27 cellular contexts compared by ENCODE assay signal in the genomic region with DNA sequence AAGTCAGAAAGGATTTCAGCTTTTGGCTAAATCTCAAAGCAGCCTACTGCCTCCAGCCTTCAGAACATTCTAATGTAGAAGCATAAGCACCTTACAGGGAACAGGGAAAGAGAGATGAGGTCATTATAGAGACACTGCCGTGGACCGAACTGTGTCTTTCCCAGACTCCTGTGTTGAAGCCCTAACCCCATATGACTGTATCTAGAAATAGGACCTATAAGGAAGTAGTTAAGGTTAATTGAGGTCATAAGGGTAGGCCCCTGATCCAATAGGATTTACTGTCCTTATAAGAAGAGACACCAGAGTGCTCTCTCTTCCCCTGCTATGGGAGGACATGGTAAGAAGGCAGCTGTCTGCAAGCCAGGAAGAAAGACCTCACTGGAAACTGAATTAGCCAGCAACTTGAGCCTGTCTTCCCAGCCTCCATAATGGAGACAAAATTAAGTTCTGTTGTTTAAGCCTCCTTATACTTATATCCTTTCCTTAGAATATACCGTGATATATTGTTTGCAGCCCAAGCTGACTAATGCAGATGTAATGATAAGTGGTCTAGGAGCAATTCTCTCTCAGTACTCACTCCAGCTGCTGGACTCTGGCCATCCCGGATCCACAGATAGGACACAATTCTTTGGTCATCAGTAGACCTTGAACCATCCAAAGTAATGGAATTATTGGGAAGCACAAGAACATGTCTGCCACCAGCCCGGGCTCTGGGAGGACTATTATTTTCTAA.
DNase-seq lines count a peak whose midpoint lies in the region; ATAC-seq, FAIRE-seq and TF ChIP-seq lines count a peak whose summit lies in the region.
"Had no signal": no experiment of that assay in that cellular context is flagged by ENCODE, and none has a peak within 500 bp of the region (broad histone marks: within the 10 kb centered on the region; RNA-seq: fewer than 3 reads in every experiment).

No MANE protein-coding gene starts in this region.

- H3K14ac ChIP-seq in mesenchymal stem cell (ENCODE audit: low read length in 2 of 2) = no peak overlapping the region
- no peak overlapping the region for H3K14ac ChIP-seq in neuronal stem cell (ENCODE audit: low read length)

- H3K79me1 ChIP-seq in mesenchymal stem cell (replicated peaks; ENCODE audit: low read length, poor library complexity, severe bottlenecking) = no peaks in the 10 kb centered on the region
- H3K79me1 ChIP-seq in neuronal stem cell (ENCODE audit: low read depth, low read length) = no peaks in the 10 kb centered on the region

- H3K4ac ChIP-seq in mesenchymal stem cell (ENCODE audit: low read depth in 1 of 2, low read length in 2 of 2) (no peak overlapping the region), neuronal stem cell (ENCODE audit: low read length) (no peak overlapping the region)

- peaks cover 3 to 14% of the 10 kb centered on the region in 2 experiments for H3K27me3 ChIP-seq in mesenchymal stem cell (ENCODE audit: control insufficient read depth in 1 of 2, insufficient read depth in 1 of 2, low read length in 2 of 2)
- no peaks in the 10 kb centered on the region for H3K27me3 ChIP-seq in neuronal stem cell (ENCODE audit: control insufficient read depth in 3 of 3, insufficient read depth in 3 of 3, low read depth in 1 of 3, low read length in 3 of 3)
- H3K27me3 ChIP-seq: ascending aorta, stomach, thyroid gland had no signal

- H2BK5ac ChIP-seq in mesenchymal stem cell (ENCODE audit: low read depth, low read length, poor library complexity, severe bottlenecking) = no peak overlapping the region
- H2BK5ac ChIP-seq in neuronal stem cell (ENCODE audit: low read length) = no peak overlapping the region

- no peak overlapping the region for H3K27ac ChIP-seq in mesenchymal stem cell (ENCODE audit: low read length, poor library complexity, severe bottlenecking)
- no peak overlapping the region for H3K27ac ChIP-seq in neuronal stem cell (replicated peaks; ENCODE audit: low read length)
- H3K27ac ChIP-seq: ascending aorta, stomach, thyroid gland had no signal

- no peaks in the 10 kb centered on the region for H3K36me3 ChIP-seq in mesenchymal stem cell (ENCODE audit: control insufficient read depth in 1 of 2, insufficient read depth in 2 of 2, low read depth in 1 of 2, low read length in 2 of 2)
- no peaks in the 10 kb centered on the region for H3K36me3 ChIP-seq in neuronal stem cell (replicated peaks in 1 of 2; ENCODE audit: control insufficient read depth in 2 of 2, insufficient read depth in 2 of 2, low read length in 2 of 2)
- H3K36me3 ChIP-seq: ascending aorta, stomach, thyroid gland had no signal

- no peak for TF ChIP-seq CTCF in HFFc6 (IDR thresholded peaks at IDR 0.05)

- H3K18ac ChIP-seq in mesenchymal stem cell (ENCODE audit: low read depth in 1 of 2, low read length in 2 of 2) (no peak overlapping the region), neuronal stem cell (ENCODE audit: low read length) (no peak overlapping the region)

- H3K4me2 ChIP-seq in mesenchymal stem cell (ENCODE audit: low read length, poor library complexity, severe bottlenecking) (no peak overlapping the region), neuronal stem cell (ENCODE audit: insufficient read depth, low read length, poor library complexity, severe bottlenecking) (no peak overlapping the region)

- DNase-seq in HFFc6 = peak; percentile 37
- DNase-seq in MV-4-11 (lab: John Stamatoyannopoulos, UW) = peak; percentile 32
- DNase-seq in amniotic epithelial cell (ENCODE audit: low read depth) = peak; percentile 37
- DNase-seq in mesenchymal stem cell = peak; percentile 34
- no peak for DNase-seq in neuronal stem cell (ENCODE audit: low spot score)
- DNase-seq in frontal cortex (ENCODE audit: low spot score in 2 of 2) = no peak
- DNase-seq in NCI-H748 treated with DMSO at 0.1 percent for 48 hours (lab: John Stamatoyannopoulos, UW) = no peak
- DNase-seq: activated CD4-positive, alpha-beta T cell treated with anti-CD3 and anti-CD28 coated beads for 1 hour; activated CD8-positive, alpha-beta T cell treated with anti-CD3 and anti-CD28 coated beads, Interleukin-2, amount 10 ng/mL, durations not matched to agents 7 days and 5 days; glutamatergic neuron; H9; Kasumi-1; natural killer cell; NCI-H1105; NCI-H187 treated with DMSO at 0.1 percent for 48 hours; NCI-H526; RPMI8226; stomach; T-helper 17 cell; thyroid gland had no signal

- no peak for ATAC-seq in GM19023 (IDR thresholded peaks at IDR 0.05; ENCODE audit: unreplicated experiment)
- ATAC-seq: activated CD8-positive, alpha-beta T cell treated with anti-CD3 and anti-CD28 coated beads, Interleukin-2, amount 10 ng/mL, durations not matched to agents 7 days and 5 days; natural killer cell; T-helper 17 cell had no signal

- no peak overlapping the region for H2BK15ac ChIP-seq in mesenchymal stem cell (ENCODE audit: low read depth, poor library complexity, severe bottlenecking)
- H2BK15ac ChIP-seq in neuronal stem cell (ENCODE audit: low read length) = no peak overlapping the region

- H2AFZ ChIP-seq in mesenchymal stem cell (ENCODE audit: low read depth, low read length) (no peak overlapping the region), neuronal stem cell (ENCODE audit: low read length) (no peak overlapping the region)

- no peaks in the 10 kb centered on the region for H3K9me3 Mint-ChIP-seq in HFFc6
- H3K9me3 Mint-ChIP-seq: activated naive CD4-positive, alpha-beta T cell treated with anti-CD3 and anti-CD28 coated beads, Interleukin-2, amount 50 U/mL, for 24 hours; activated T-helper 2 cell treated with anti-CD3 and anti-CD28 coated beads, Interferon-gamma antibody, Interleukin-2, Interleukin-4, amounts not matched to agents 10 μg/mL and 5 μg/mL and 100 μg/mL, durations not matched to agents 14 hours and 24 hours and 36 hours; central memory CD8-positive, alpha-beta T cell; H9; natural killer cell had no signal

- H3K4me3 ChIP-seq in mesenchymal stem cell (ENCODE audit: insufficient read depth in 1 of 2, low read depth in 1 of 2, low read length in 2 of 2) (no peak overlapping the region), neuronal stem cell (ENCODE audit: low read length in 2 of 2) (no peak overlapping the region)
- H3K4me3 ChIP-seq: ascending aorta, stomach, thyroid gland had no signal

- 41% methylated on average over 4 of the region's 5 CpGs for WGBS in mesenchymal stem cell
- WGBS in neuronal stem cell (ENCODE audit: extremely low coverage in 2 of 2, insufficient read length in 2 of 2, insufficient replicate concordance in 1 of 2), 2 donors = no CpG with 5 or more reads among the region's 5 CpGs

- no peak overlapping the region for H3K23ac ChIP-seq in mesenchymal stem cell (ENCODE audit: low read length in 2 of 2)
- H3K23ac ChIP-seq in neuronal stem cell (ENCODE audit: low read depth, low read length, poor library complexity) = no peak overlapping the region

- H3K4me3 Mint-ChIP-seq in HFFc6 = no peak overlapping the region
- H3K4me3 Mint-ChIP-seq: activated CD8-positive, alpha-beta T cell treated with anti-CD3 and anti-CD28 coated beads, Interleukin-2, amount 10 ng/mL, durations not matched to agents 7 days and 5 days; activated naive CD4-positive, alpha-beta T cell treated with anti-CD3 and anti-CD28 coated beads, Interleukin-2, amount 50 U/mL, for 24 hours; CD14-positive monocyte; central memory CD8-positive, alpha-beta T cell; H9; natural killer cell; T-helper 17 cell had no signal

- peaks cover 18% of the 10 kb centered on the region for H3K27me3 Mint-ChIP-seq in HFFc6 (ENCODE audit: insufficient read depth)

- H4K91ac ChIP-seq in mesenchymal stem cell (ENCODE audit: low read length) = no peak overlapping the region
- H4K91ac ChIP-seq in neuronal stem cell (ENCODE audit: low read depth, low read length, poor library complexity) = no peak overlapping the region

- H3K9me3 ChIP-seq in mesenchymal stem cell (ENCODE audit: control insufficient read depth, low read length) (no peaks in the 10 kb centered on the region), neuronal stem cell (replicated peaks in 1 of 2; ENCODE audit: control insufficient read depth in 2 of 2, insufficient read depth in 1 of 2, low read depth in 1 of 2, low read length in 2 of 2) (no peaks in the 10 kb centered on the region)
- H3K9me3 ChIP-seq: ascending aorta, stomach, thyroid gland had no signal

- H3K27ac Mint-ChIP-seq in HFFc6 = no peak overlapping the region
- H3K27ac Mint-ChIP-seq: activated CD8-positive, alpha-beta T cell treated with anti-CD3 and anti-CD28 coated beads, Interleukin-2, amount 10 ng/mL, durations not matched to agents 7 days and 5 days; activated naive CD4-positive, alpha-beta T cell treated with anti-CD3 and anti-CD28 coated beads, Interleukin-2, amount 50 U/mL, for 24 hours; activated T-helper 2 cell treated with anti-CD3 and anti-CD28 coated beads, Interferon-gamma antibody, Interleukin-2, Interleukin-4, amounts not matched to agents 10 μg/mL and 5 μg/mL and 100 μg/mL, durations not matched to agents 14 hours and 24 hours and 36 hours; CD14-positive monocyte; H9; natural killer cell; T-helper 17 cell had no signal

- FAIRE-seq in frontal cortex (lab: Jason Lieb, UNC) = no peak
- FAIRE-seq: keratinocyte had no signal

- H3K4me1 ChIP-seq in mesenchymal stem cell (ENCODE audit: control insufficient read depth, insufficient read depth, low read depth, low read length) (no peaks in the 10 kb centered on the region), neuronal stem cell (ENCODE audit: control insufficient read depth in 2 of 2, insufficient read depth in 1 of 2, low read depth in 1 of 2, low read length in 2 of 2) (no peaks in the 10 kb centered on the region)
- H3K4me1 ChIP-seq: ascending aorta, stomach, thyroid gland had no signal

- H2BK12ac ChIP-seq in mesenchymal stem cell (ENCODE audit: low read length in 2 of 2) (no peak overlapping the region), neuronal stem cell (ENCODE audit: low read length) (no peak overlapping the region)

- H2BK120ac ChIP-seq in mesenchymal stem cell (ENCODE audit: low read depth, low read length) = no peak overlapping the region
- no peak overlapping the region for H2BK120ac ChIP-seq in neuronal stem cell (ENCODE audit: low read depth, low read length)

- H3K4me1 Mint-ChIP-seq in HFFc6 (ENCODE audit: low read depth) = peaks cover 6% of the 10 kb centered on the region
- H3K4me1 Mint-ChIP-seq: activated naive CD4-positive, alpha-beta T cell treated with anti-CD3 and anti-CD28 coated beads, Interleukin-2, amount 50 U/mL, for 24 hours; CD14-positive monocyte; central memory CD8-positive, alpha-beta T cell; natural killer cell had no signal

- H2AK5ac ChIP-seq in mesenchymal stem cell (ENCODE audit: low read length, severe bottlenecking) (no peak overlapping the region), neuronal stem cell (ENCODE audit: low read depth, low read length) (no peak overlapping the region)

- no peaks in the 10 kb centered on the region for H3K36me3 Mint-ChIP-seq in HFFc6 (ENCODE audit: low read depth)
- H3K36me3 Mint-ChIP-seq: activated naive CD4-positive, alpha-beta T cell treated with anti-CD3 and anti-CD28 coated beads, Interleukin-2, amount 50 U/mL, for 24 hours; CD14-positive monocyte; natural killer cell had no signal

- H4K8ac ChIP-seq in mesenchymal stem cell (ENCODE audit: low read length) (no peak overlapping the region), neuronal stem cell (ENCODE audit: low read depth, low read length) (no peak overlapping the region)

- H3K9ac ChIP-seq in mesenchymal stem cell (ENCODE audit: low read length) = no peak overlapping the region
- no peak overlapping the region for H3K9ac ChIP-seq in neuronal stem cell (ENCODE audit: low read depth, low read length, poor library complexity)

Comparison
In these comparisons a context has a peak if more than half of its experiments do, and no peak if none do; other contexts are left out.
1. DNase-seq: peak in HFFc6 (single experiment), MV-4-11 (single experiment), amniotic epithelial cell (single experiment) and mesenchymal stem cell (single experiment); none in neuronal stem cell (single experiment), frontal cortex (0 of 2) and NCI-H748 treated with DMSO at 0.1 percent for 48 hours (single experiment).